Comparison of ENCODE assay signal across 9 cellular contexts in the genomic region with DNA sequence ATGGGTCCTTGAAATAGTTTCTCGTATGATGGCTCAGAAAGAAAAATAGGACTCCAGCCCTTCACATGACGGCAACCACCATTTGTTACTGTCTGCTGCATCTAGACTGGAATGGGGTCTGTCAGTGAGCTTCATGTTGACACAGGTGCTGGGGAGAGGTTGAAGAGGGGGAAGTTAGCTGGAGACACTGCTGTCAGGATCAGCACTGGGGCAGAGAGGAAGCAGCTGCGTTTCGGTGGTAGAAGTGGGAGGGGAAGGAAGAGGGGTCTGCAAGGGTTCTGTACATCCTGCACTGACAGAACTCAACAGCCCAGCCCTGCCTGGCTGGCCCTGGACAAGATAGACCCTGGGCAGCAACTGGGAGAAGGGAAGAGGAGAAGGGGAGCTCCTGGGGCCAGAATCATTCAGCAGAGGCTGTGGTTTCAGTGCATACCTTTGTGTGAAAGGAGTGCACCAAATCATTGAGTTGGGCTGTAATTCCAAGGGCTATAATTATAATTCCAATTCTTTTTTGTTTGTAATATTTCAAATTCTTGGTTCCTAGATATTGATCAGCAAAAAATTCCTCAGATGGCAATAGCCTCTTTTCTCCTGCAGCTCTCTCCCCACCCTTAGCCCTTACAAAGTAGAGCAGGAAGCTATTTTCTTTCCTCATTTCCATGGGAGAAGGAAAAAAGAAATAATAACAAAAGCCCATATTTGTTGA.
A peak's percentile ranks its signal among the peaks of the same experiment; 100 is the strongest.
DNase-seq lines count a peak whose midpoint lies in the region; ATAC-seq and TF ChIP-seq lines count a peak whose summit lies in the region.
"Had no signal": no experiment of that assay in that cellular context is flagged by ENCODE, and none has a peak within 500 bp of the region (broad histone marks: within the 10 kb centered on the region; RNA-seq: fewer than 3 reads in every experiment).

No MANE protein-coding gene starts in this region.

- peaks cover 51% of the 10 kb centered on the region for H3K4me1 Mint-ChIP-seq in stimulated activated memory B cell treated with anti-CD40 and anti-IgM and Interleukin-4, amounts not matched to agents 10 μg/mL and 1 μg/mL and 100 μg/mL, for 72 hours
- peaks cover 27% of the 10 kb centered on the region for H3K4me1 Mint-ChIP-seq in activated T-cell treated with anti-CD3 and anti-CD28 coated beads, Interleukin-2, amount 50 U/mL, for 72 hours (ENCODE audit: low read depth)

- no peak overlapping the region for H3K4me3 ChIP-seq in psoas muscle
- H3K4me3 ChIP-seq: A549 had no signal

- no peak for TF ChIP-seq POLR2A in erythroblast (IDR thresholded peaks at IDR 0.05; ENCODE audit: low read length)

- H3K36me3 Mint-ChIP-seq in stimulated activated memory B cell treated with anti-CD40 and anti-IgM and Interleukin-4, amounts not matched to agents 10 μg/mL and 1 μg/mL and 100 μg/mL, for 72 hours = no peaks in the 10 kb centered on the region
- peaks cover 3 to 4% of the 10 kb centered on the region in 2 donors for H3K36me3 Mint-ChIP-seq in activated T-cell treated with anti-CD3 and anti-CD28 coated beads, Interleukin-2, amount 50 U/mL, for 72 hours (ENCODE audit: insufficient read depth in 2 of 2)

- TF ChIP-seq CTCF in psoas muscle (IDR thresholded peaks at IDR 0.05) = no peak

- peak; percentile 78 for ATAC-seq in HG03066 (IDR thresholded peaks at IDR 0.05; ENCODE audit: low read depth, unreplicated experiment)
- peak; percentile 81 for ATAC-seq in stimulated activated memory B cell treated with anti-CD40 and anti-IgM and Interleukin-4, amounts not matched to agents 10 μg/mL and 1 μg/mL and 100 μg/mL, for 72 hours
- ATAC-seq in activated T-cell treated with anti-CD3 and anti-CD28 coated beads, Interleukin-2, amount 50 U/mL, for 72 hours (replicated peaks in 1 of 2) = no peak
- ATAC-seq in psoas muscle = no peak
- ATAC-seq: A549 had no signal

- H3K27me3 ChIP-seq in psoas muscle (ENCODE audit: insufficient read depth in 3 of 3, low read length in 2 of 3) = no peaks in the 10 kb centered on the region

- DNase-seq in NCI-H2107 treated with DMSO at 0.1 percent for 48 hours (lab: John Stamatoyannopoulos, UW; ENCODE audit: unreplicated experiment) = peak; percentile 21
- no peak for DNase-seq in NCI-H2107 (lab: John Stamatoyannopoulos, UW)
- DNase-seq in NCI-H748 treated with DMSO at 0.1 percent for 48 hours (lab: John Stamatoyannopoulos, UW) = peak; percentile 61
- DNase-seq in activated T-cell treated with anti-CD3 and anti-CD28 coated beads, Interleukin-2, amount 50 U/mL, for 72 hours = no peak
- no peak for DNase-seq in erythroblast (lab: John Stamatoyannopoulos, UW)
- DNase-seq in psoas muscle = no peak

- H3K27ac Mint-ChIP-seq in stimulated activated memory B cell treated with anti-CD40 and anti-IgM and Interleukin-4, amounts not matched to agents 10 μg/mL and 1 μg/mL and 100 μg/mL, for 72 hours = peak overlapping the region; percentile 68
- no peak overlapping the region for H3K27ac Mint-ChIP-seq in activated T-cell treated with anti-CD3 and anti-CD28 coated beads, Interleukin-2, amount 50 U/mL, for 72 hours

- intact Hi-C loops in psoas muscle (cut with DNase I) = no loop called here

- peak overlapping the region; percentile 34 for H3K4me3 Mint-ChIP-seq in stimulated activated memory B cell treated with anti-CD40 and anti-IgM and Interleukin-4, amounts not matched to agents 10 μg/mL and 1 μg/mL and 100 μg/mL, for 72 hours
- H3K4me3 Mint-ChIP-seq in activated T-cell treated with anti-CD3 and anti-CD28 coated beads, Interleukin-2, amount 50 U/mL, for 72 hours = peak overlapping the region in 1 of 2 donors; percentile 34

- H3K4me1 ChIP-seq in psoas muscle = no peaks in the 10 kb centered on the region
- H3K4me1 ChIP-seq: A549 had no signal

- WGBS in psoas muscle, 3 donors = 21 to 26% (median 23%) methylated on average over 4 of the region's 4 CpGs

- H3K27me3 Mint-ChIP-seq in stimulated activated memory B cell treated with anti-CD40 and anti-IgM and Interleukin-4, amounts not matched to agents 10 μg/mL and 1 μg/mL and 100 μg/mL, for 72 hours = no peaks in the 10 kb centered on the region
- H3K27me3 Mint-ChIP-seq in activated T-cell treated with anti-CD3 and anti-CD28 coated beads, Interleukin-2, amount 50 U/mL, for 72 hours (ENCODE audit: low read depth) = peaks cover 29% of the 10 kb centered on the region

- H3K27ac ChIP-seq in psoas muscle = no peak overlapping the region
- H3K27ac ChIP-seq: A549 had no signal

- H3K36me3 ChIP-seq in psoas muscle (ENCODE audit: insufficient read depth in 1 of 2, low read depth in 1 of 2) = no peaks in the 10 kb centered on the region

- peaks cover 5% of the 10 kb centered on the region for H3K9me3 Mint-ChIP-seq in stimulated activated memory B cell treated with anti-CD40 and anti-IgM and Interleukin-4, amounts not matched to agents 10 μg/mL and 1 μg/mL and 100 μg/mL, for 72 hours
- peaks cover 0 to 6% of the 10 kb centered on the region in 2 donors for H3K9me3 Mint-ChIP-seq in activated T-cell treated with anti-CD3 and anti-CD28 coated beads, Interleukin-2, amount 50 U/mL, for 72 hours

- no peaks in the 10 kb centered on the region for H3K9me3 ChIP-seq in psoas muscle
- H3K9me3 ChIP-seq: A549 had no signal

Comparison
In these comparisons a context has a peak if more than half of its experiments do, and no peak if none do; other contexts are left out.
1. DNase-seq: peak in NCI-H2107 treated with DMSO at 0.1 percent for 48 hours (single experiment) and NCI-H748 treated with DMSO at 0.1 percent for 48 hours (single experiment); none in NCI-H2107 (single experiment), activated T-cell treated with anti-CD3 and anti-CD28 coated beads, Interleukin-2, amount 50 U/mL, for 72 hours (0 of 2), erythroblast (0 of 2) and psoas muscle (0 of 2).
2. ATAC-seq: peak in HG03066 (single experiment) and stimulated activated memory B cell treated with anti-CD40 and anti-IgM and Interleukin-4, amounts not matched to agents 10 μg/mL and 1 μg/mL and 100 μg/mL, for 72 hours (single experiment); none in activated T-cell treated with anti-CD3 and anti-CD28 coated beads, Interleukin-2, amount 50 U/mL, for 72 hours (0 of 2) and psoas muscle (0 of 4).